In the genomic region with DNA sequence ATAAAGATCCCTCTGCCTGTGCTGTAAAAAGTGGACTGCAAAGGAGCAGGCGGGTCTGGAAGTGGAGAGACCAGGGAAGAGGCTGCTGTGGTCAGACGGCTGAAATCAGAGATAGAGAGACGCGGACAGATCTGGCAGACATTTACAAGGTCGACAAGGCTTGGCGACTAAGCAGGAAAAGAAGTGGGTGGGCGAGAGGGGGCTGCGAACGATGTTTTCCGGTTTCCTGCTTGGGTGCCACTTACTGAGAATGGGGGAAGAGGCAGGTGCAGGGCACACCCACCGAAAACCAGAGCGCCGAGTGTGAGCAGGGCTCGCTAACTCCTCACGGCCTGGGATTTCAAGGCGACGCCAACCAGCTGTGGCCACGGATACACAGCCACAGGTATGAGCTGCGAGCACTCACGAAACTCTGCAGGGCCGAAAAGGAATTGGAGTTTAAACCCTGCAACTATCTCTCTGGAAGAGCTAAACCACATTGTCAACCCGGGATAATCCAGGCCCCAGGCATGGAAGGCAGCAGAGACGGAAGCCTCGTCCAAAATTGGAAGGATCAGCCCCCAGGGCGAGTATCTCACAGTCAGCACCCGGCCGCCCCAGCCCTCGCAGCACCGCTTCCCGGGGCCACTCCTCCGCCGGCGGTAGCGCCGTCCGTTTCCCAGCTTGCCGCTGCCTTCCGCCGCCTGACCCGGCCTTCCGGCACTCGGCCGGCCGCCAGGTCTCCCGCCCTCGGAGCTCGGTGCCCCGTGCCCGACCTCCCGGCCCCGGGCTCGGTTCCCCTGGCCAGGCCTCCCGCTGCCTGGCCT, we compare ENCODE assay signal across 8 cellular contexts. TPM values are rescaled to one million over a fixed set of nuclear protein-coding genes. Genes with fewer than 3 reads are reported as not detected.
DNase-seq lines count a peak whose midpoint lies in the region; ATAC-seq, FAIRE-seq and TF ChIP-seq lines count a peak whose summit lies in the region.

No MANE protein-coding gene starts in this region.

- no peak for FAIRE-seq in pancreas (lab: Jason Lieb, UNC)

- POLR2A ChIA-PET in AG04450 (lab: Yijun Ruan, JAX) = interaction anchor here (0.6 to 2.8 kb wide), 3 partner anchors 47 to 616 kb away, joined by 3 to 30 read pairs (median 3); a partner anchor contains a TSS
- POLR2A ChIA-PET in activated naive CD8-positive, alpha-beta T cell treated with anti-CD3 and anti-CD28 coated beads, Interleukin-2, amount 10 ng/mL, durations not matched to agents 7 days and 5 days (lab: Charles Lee) = interaction anchor here (0.6 to 3.5 kb wide), 17 partner anchors 13 to 1145 kb away, joined by 3 to 48 read pairs (median 6); a partner anchor contains a TSS

- peak; percentile 15 for ATAC-seq in GM18867 (IDR thresholded peaks at IDR 0.05; ENCODE audit: unreplicated experiment)
- ATAC-seq in HG03103 (IDR thresholded peaks at IDR 0.05; ENCODE audit: low read depth, unreplicated experiment) = peak; percentile 10
- peak; percentile 15 for ATAC-seq in activated naive CD8-positive, alpha-beta T cell treated with anti-CD3 and anti-CD28 coated beads, Interleukin-2, amount 10 ng/mL, durations not matched to agents 7 days and 5 days (ENCODE audit: low read depth)
- peak; percentile 59 to 68 (median 64) for ATAC-seq in pancreas

- WGBS in pancreas, 2 donors = 0% methylated on average over 52 to 53 of the region's 53 CpGs

- H3K27me3 ChIP-seq in AG04450 (ENCODE audit: control insufficient read depth, insufficient read depth, low read length) (no peaks in the 10 kb centered on the region), SJSA1 (replicated peaks) (no peaks in the 10 kb centered on the region), cardiac muscle cell (no peaks in the 10 kb centered on the region), pancreas (no peaks in the 10 kb centered on the region), uterus (no peaks in the 10 kb centered on the region)

- H3K9me3 ChIP-seq in AG04450 (ENCODE audit: control insufficient read depth, insufficient read depth, low read length) (no peaks in the 10 kb centered on the region), SJSA1 (replicated peaks) (0 out of 2 replicates have a peak, but pooled peaks cover 4% of the 10 kb centered on the region), cardiac muscle cell (ENCODE audit: low read depth) (no peaks in the 10 kb centered on the region), pancreas (no peaks in the 10 kb centered on the region), uterus (no peaks in the 10 kb centered on the region)

- H3K27ac Mint-ChIP-seq in activated naive CD8-positive, alpha-beta T cell treated with anti-CD3 and anti-CD28 coated beads, Interleukin-2, amount 10 ng/mL, durations not matched to agents 7 days and 5 days = peak overlapping the region; percentile 96

- intact Hi-C loops in pancreas (cut with DNase I) = no loop called here
- intact Hi-C loops in uterus (cut with DNase I; ENCODE audit: low total_unique reads) = no loop called here

- no peaks in the 10 kb centered on the region for H3K9me3 Mint-ChIP-seq in activated naive CD8-positive, alpha-beta T cell treated with anti-CD3 and anti-CD28 coated beads, Interleukin-2, amount 10 ng/mL, durations not matched to agents 7 days and 5 days

- peak overlapping the region; percentile 98 for H3K4me3 Mint-ChIP-seq in activated naive CD8-positive, alpha-beta T cell treated with anti-CD3 and anti-CD28 coated beads, Interleukin-2, amount 10 ng/mL, durations not matched to agents 7 days and 5 days

- peaks cover 41% of the 10 kb centered on the region for H3K36me3 ChIP-seq in SJSA1
- H3K36me3 ChIP-seq in cardiac muscle cell = no peaks in the 10 kb centered on the region
- no peaks in the 10 kb centered on the region for H3K36me3 ChIP-seq in pancreas
- H3K36me3 ChIP-seq in uterus = no peaks in the 10 kb centered on the region

- CTCF ChIA-PET in AG04450 (lab: Charles Lee) = interaction anchor here (0.7 to 1.1 kb wide), 2 partner anchors 10 to 109 kb away, joined by 3 read pairs; no protein-coding TSS in a partner anchor

- H3K27ac ChIP-seq in AG04450 (ENCODE audit: low read depth, low read length) = peak overlapping the region; percentile 73
- H3K27ac ChIP-seq in SJSA1 = peak overlapping the region; percentile 82
- peak overlapping the region; percentile 93 for H3K27ac ChIP-seq in cardiac muscle cell
- peak overlapping the region; percentile 73 to 96 (median 89) for H3K27ac ChIP-seq in pancreas
- H3K27ac ChIP-seq in uterus = peak overlapping the region; percentile 91 to 92

- H3K36me3 Mint-ChIP-seq in activated naive CD8-positive, alpha-beta T cell treated with anti-CD3 and anti-CD28 coated beads, Interleukin-2, amount 10 ng/mL, durations not matched to agents 7 days and 5 days = peaks cover 30% of the 10 kb centered on the region

- H3K4me1 ChIP-seq in SJSA1 (replicated peaks) = peaks cover 31% of the 10 kb centered on the region
- peaks cover 21% of the 10 kb centered on the region for H3K4me1 ChIP-seq in cardiac muscle cell (ENCODE audit: low read depth)
- peaks cover 10 to 35% (median 25%) of the 10 kb centered on the region in 3 donors for H3K4me1 ChIP-seq in pancreas
- peaks cover 0 to 8% of the 10 kb centered on the region in 2 donors for H3K4me1 ChIP-seq in uterus

- no peaks in the 10 kb centered on the region for H3K27me3 Mint-ChIP-seq in activated naive CD8-positive, alpha-beta T cell treated with anti-CD3 and anti-CD28 coated beads, Interleukin-2, amount 10 ng/mL, durations not matched to agents 7 days and 5 days

- H3K4me3 ChIP-seq in AG04450 (ENCODE audit: low read depth, low read length) = peak overlapping the region; percentile 81
- peak overlapping the region; percentile 83 for H3K4me3 ChIP-seq in SJSA1
- H3K4me3 ChIP-seq in cardiac muscle cell = peak overlapping the region; percentile 97
- peak overlapping the region; percentile 54 to 84 (median 79) for H3K4me3 ChIP-seq in pancreas
- H3K4me3 ChIP-seq in uterus = peak overlapping the region; percentile 66 to 92

- no peak for TF ChIP-seq POLR2A in uterus (IDR thresholded peaks at IDR 0.05)

- TF ChIP-seq CTCF in AG04450 (IDR thresholded peaks at IDR 0.05; ENCODE audit: low read depth, low read length) (0 out of 2 replicates have a peak, but pooled peaks have one; percentile 7), cardiac muscle cell (IDR thresholded peaks at IDR 0.05; ENCODE audit: low read depth, low read length) (no peak), pancreas (IDR thresholded peaks at IDR 0.05) (no peak), uterus (IDR thresholded peaks at IDR 0.05) (no peak)

- no peak for DNase-seq in AG04450 (ENCODE audit: low read depth, low spot score)
- DNase-seq in SJSA1 (ENCODE audit: low read depth in 1 of 2, low spot score in 2 of 2) = peak; percentile 54 to 57
- DNase-seq in activated naive CD8-positive, alpha-beta T cell treated with anti-CD3 and anti-CD28 coated beads, Interleukin-2, amount 10 ng/mL, durations not matched to agents 7 days and 5 days = peak; percentile 73
- DNase-seq in cardiac muscle cell (ENCODE audit: low read depth in 1 of 2, low spot score in 1 of 2) = peak; percentile 61 to 74
- DNase-seq in pancreas = peak; percentile 59 to 89 (median 76)
- DNase-seq in uterus = peak; percentile 60 to 64

- peaks cover 59% of the 10 kb centered on the region for H3K4me1 Mint-ChIP-seq in activated naive CD8-positive, alpha-beta T cell treated with anti-CD3 and anti-CD28 coated beads, Interleukin-2, amount 10 ng/mL, durations not matched to agents 7 days and 5 days

RNA-seq across cellular contexts. Expression of a gene that starts 0.8 kb away (rescaled TPM):
- polyA plus RNA-seq in AG04450 (2011; rRNA removed) (38.9 and 51.8 TPM in 2 replicates), cardiac muscle cell (50.1 and 60.6 TPM in 2 replicates), pancreas (1 to 10 TPM; 4.8 to 8.1 TPM)
- 18.6 and 20.5 TPM in 2 replicates for polyA minus RNA-seq in AG04450 (2011; rRNA and poly(A)+ RNA removed)
- total RNA-seq in SJSA1 (2014; rRNA removed; shearing (Covaris generic)) = 46.5 and 58.6 TPM in 2 replicates
- 10 to 100 TPM; 45.3 to 49.8 TPM for total RNA-seq in activated naive CD8-positive, alpha-beta T cell treated with anti-CD3 and anti-CD28 coated beads, Interleukin-2, amount 10 ng/mL, durations not matched to agents 7 days and 5 days
- total RNA-seq in cardiac muscle cell (28.7 and 30.7 TPM in 2 replicates), pancreas (10 to 100 TPM in 1 of 6 donors, 1 to 10 TPM in 5; 3.6 to 13.6 (median 6.3) TPM), uterus (10 to 100 TPM; 10.6 to 47.0 (median 17.6) TPM)

RNA-seq across cellular contexts. Expression of a gene that starts 1.1 kb away (rescaled TPM):
- polyA plus RNA-seq in AG04450 (2011; rRNA removed) (6.6 and 12.2 TPM in 2 replicates), cardiac muscle cell (18.5 and 24.7 TPM in 2 replicates), pancreas (10 to 100 TPM; 20.0 to 22.8 TPM)
- polyA minus RNA-seq in AG04450 (2011; rRNA and poly(A)+ RNA removed) = 3.2 and 3.6 TPM in 2 replicates
- total RNA-seq in SJSA1 (2014; rRNA removed; shearing (Covaris generic)) = 23.3 and 27.4 TPM in 2 replicates
- total RNA-seq in activated naive CD8-positive, alpha-beta T cell treated with anti-CD3 and anti-CD28 coated beads, Interleukin-2, amount 10 ng/mL, durations not matched to agents 7 days and 5 days = 10 to 100 TPM; 22.5 to 25.0 TPM
- total RNA-seq in cardiac muscle cell (16.5 and 30.1 TPM in 2 replicates), pancreas (10 to 100 TPM in 1 of 6 donors, 1 to 10 TPM in 5; 3.3 to 10.2 (median 6.0) TPM), uterus (10 to 100 TPM; 25.1 to 43.5 (median 34.1) TPM)

Comparison
In these comparisons a context has a peak if more than half of its experiments do, and no peak if none do; other contexts are left out.
1. ATAC-seq: peak in every context shown above with its lines; median percentile 64 in pancreas; 15 in GM18867; 15 in activated naive CD8-positive, alpha-beta T cell treated with anti-CD3 and anti-CD28 coated beads, Interleukin-2, amount 10 ng/mL, durations not matched to agents 7 days and 5 days; 10 in HG03103.